ENCODE assay signal across 12 cellular contexts in genomic region chr13:80469841-80470378, GRCh38.
DNase-seq lines count a peak whose midpoint lies in the region; ATAC-seq and TF ChIP-seq lines count a peak whose summit lies in the region.
"Had no signal": no experiment of that assay in that cellular context is flagged by ENCODE, and none has a peak within 500 bp of the region (broad histone marks: within the 10 kb centered on the region; RNA-seq: fewer than 3 reads in every experiment).

No MANE protein-coding gene starts in this region.

- no peaks in the 10 kb centered on the region for H3K36me3 ChIP-seq in parathyroid adenoma (ENCODE audit: control insufficient read depth, insufficient read depth, low read length)
- no peaks in the 10 kb centered on the region for H3K36me3 ChIP-seq in WERI-Rb-1

- no peak overlapping the region for H3K4me3 ChIP-seq in foreskin fibroblast (ENCODE audit: low read depth in 1 of 2, low read length in 2 of 2)
- H3K4me3 ChIP-seq in parathyroid adenoma (ENCODE audit: low read depth, low read length): no peak overlapping the region
- no peak overlapping the region for H3K4me3 ChIP-seq in WERI-Rb-1 (ENCODE audit: low read depth, low read length)
- H3K4me3 ChIP-seq: smooth muscle cell had no signal

- no peaks in the 10 kb centered on the region for H3K79me2 ChIP-seq in parathyroid adenoma

- no peak for TF ChIP-seq CTCF in foreskin fibroblast (IDR thresholded peaks at IDR 0.05; ENCODE audit: low read depth, low read length)
- no peak for TF ChIP-seq CTCF in parathyroid adenoma (IDR thresholded peaks at IDR 0.05)
- no peak for TF ChIP-seq CTCF in WERI-Rb-1 (IDR thresholded peaks at IDR 0.05; ENCODE audit: low read depth, low read length)

- no peaks in the 10 kb centered on the region for H3K9me3 ChIP-seq in parathyroid adenoma (ENCODE audit: control insufficient read depth, low read length)
- H3K9me3 ChIP-seq in WERI-Rb-1 (ENCODE audit: severe bottlenecking): no peaks in the 10 kb centered on the region

- H3K4me2 ChIP-seq in parathyroid adenoma (ENCODE audit: low read length): no peak overlapping the region
- H3K4me2 ChIP-seq: smooth muscle cell had no signal

- no peaks in the 10 kb centered on the region for H3K4me1 ChIP-seq in parathyroid adenoma

- peak; percentile 21 for DNase-seq in CD1c-positive myeloid dendritic cell (ENCODE audit: extremely low spot score)
- peak; percentile 85 for DNase-seq in SK-MEL-5 (ENCODE audit: low read depth, low spot score)
- DNase-seq in foreskin fibroblast: peak; percentile 96 to 97
- DNase-seq in NCI-H146 treated with DMSO at 0.1 percent for 48 hours (lab: John Stamatoyannopoulos, UW; ENCODE audit: unreplicated experiment): no peak
- DNase-seq in NCI-H82 treated with DMSO at 0.1 percent for 48 hours (lab: John Stamatoyannopoulos, UW; ENCODE audit: unreplicated experiment): no peak
- no peak for DNase-seq in WERI-Rb-1
- DNase-seq: activated B cell treated with CpG ODN at 0.5 μM for 24 hours; COR-L47; effector memory CD8-positive, alpha-beta T cell had no signal

- H3K27me3 ChIP-seq in parathyroid adenoma (ENCODE audit: control insufficient read depth, insufficient read depth, low read length) (no peaks in the 10 kb centered on the region), WERI-Rb-1 (ENCODE audit: insufficient read depth, low read depth, severe bottlenecking) (no peaks in the 10 kb centered on the region)

- H3K27ac ChIP-seq in parathyroid adenoma (peak overlapping the region; percentile 64), WERI-Rb-1 (no peak overlapping the region)

- no peak for ATAC-seq in HG03442 (IDR thresholded peaks at IDR 0.05; ENCODE audit: unreplicated experiment)
- ATAC-seq: effector memory CD8-positive, alpha-beta T cell had no signal

- in situ Hi-C loops in SK-MEL-5 (cut with HindIII; ENCODE audit: low pct_unique_long_range_greater_than_20kb, low sequenced_read_pairs): no loop called here

- no peak overlapping the region for H2AFZ ChIP-seq in parathyroid adenoma

- H3K9ac ChIP-seq in parathyroid adenoma: no peak overlapping the region

Comparison
In these comparisons a context has a peak if more than half of its experiments do, and no peak if none do; other contexts are left out.
1. DNase-seq: peak in CD1c-positive myeloid dendritic cell (single experiment), SK-MEL-5 (single experiment) and foreskin fibroblast (2 of 2); none in NCI-H146 treated with DMSO at 0.1 percent for 48 hours (single experiment), NCI-H82 treated with DMSO at 0.1 percent for 48 hours (single experiment) and WERI-Rb-1 (single experiment).